In the genomic region with DNA sequence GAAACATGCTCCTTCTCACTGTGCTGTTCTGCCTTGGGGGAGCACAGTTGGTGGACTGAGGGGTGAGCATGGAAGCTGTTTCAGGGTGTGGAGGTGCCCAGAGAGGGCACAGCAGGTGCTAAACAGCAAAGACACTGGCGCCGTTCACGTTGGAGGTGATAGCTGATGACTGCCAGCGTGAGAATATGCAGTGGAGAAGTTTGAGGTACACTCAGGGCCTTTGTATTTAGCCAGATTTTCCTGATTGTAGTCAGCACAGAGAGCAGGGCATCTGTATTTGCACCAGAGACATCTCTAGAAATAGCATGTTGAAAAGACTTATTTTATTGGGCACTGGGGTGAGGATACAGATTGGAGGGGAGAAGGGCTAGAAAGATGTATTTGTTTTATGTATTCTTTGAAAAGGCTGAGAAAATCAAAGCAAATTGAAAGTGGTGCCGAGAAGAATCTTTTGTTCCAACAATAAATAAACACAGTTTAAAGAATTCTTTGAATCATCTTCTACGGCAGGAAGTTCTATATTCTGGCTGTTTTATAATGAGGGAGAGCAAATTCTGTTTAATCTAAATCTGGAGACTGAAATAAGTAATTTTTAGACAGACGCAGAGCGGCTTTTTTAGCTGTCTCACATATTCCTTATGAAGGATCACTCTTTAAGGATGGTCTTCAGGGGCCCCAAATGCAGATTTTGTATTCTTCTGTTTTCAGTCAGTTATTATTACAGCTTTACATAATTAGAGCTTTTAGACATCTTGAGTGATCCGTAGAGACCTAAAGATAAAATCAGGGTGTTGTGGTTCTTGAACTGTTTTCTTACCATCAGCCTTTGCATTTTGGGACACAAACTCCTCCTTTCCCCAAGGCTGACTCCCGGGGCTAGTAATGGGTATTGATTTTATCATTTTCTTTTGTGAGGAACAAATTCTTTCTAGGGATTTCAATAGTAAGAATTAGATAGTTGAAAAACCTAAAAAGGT, we compare ENCODE assay signal across 16 cellular contexts. TPM values are rescaled to one million over a fixed set of nuclear protein-coding genes. Genes with fewer than 3 reads are reported as not detected.
A peak's percentile ranks its signal among the peaks of the same experiment; 100 is the strongest.
DNase-seq lines count a peak whose midpoint lies in the region; ATAC-seq and TF ChIP-seq lines count a peak whose summit lies in the region.
"Had no signal": no experiment of that assay in that cellular context is flagged by ENCODE, and none has a peak within 500 bp of the region (broad histone marks: within the 10 kb centered on the region; RNA-seq: fewer than 3 reads in every experiment).

No MANE protein-coding gene starts in this region.

- peaks cover 9% of the 10 kb centered on the region for H3K9me3 Mint-ChIP-seq in GM23338
- no peaks in the 10 kb centered on the region for H3K9me3 Mint-ChIP-seq in activated naive CD8-positive, alpha-beta T cell treated with anti-CD3 and anti-CD28 coated beads for 36 hours
- H3K9me3 Mint-ChIP-seq: activated T-helper 2 cell treated with anti-CD3 and anti-CD28 coated beads, Interferon-gamma antibody, Interleukin-2, Interleukin-4, amounts not matched to agents 10 μg/mL and 5 μg/mL and 100 μg/mL, durations not matched to agents 14 hours and 24 hours and 36 hours had no signal

- H3K9ac ChIP-seq in adipocyte (ENCODE audit: low read length): no peak overlapping the region

- peaks cover 10% of the 10 kb centered on the region for H3K27me3 Mint-ChIP-seq in GM23338 (ENCODE audit: insufficient read depth, low read depth, poor library complexity)
- peaks cover 64% of the 10 kb centered on the region for H3K27me3 Mint-ChIP-seq in activated naive CD8-positive, alpha-beta T cell treated with anti-CD3 and anti-CD28 coated beads for 36 hours
- H3K27me3 Mint-ChIP-seq: memory B cell had no signal

- H3F3A ChIP-seq in GM23338 (replicated peaks; ENCODE audit: low read depth): peaks cover 6% of the 10 kb centered on the region; the same call in 1 of the 2 replicates

- peak overlapping the region; percentile 77 for H3K27ac Mint-ChIP-seq in GM23338
- H3K27ac Mint-ChIP-seq in activated naive CD8-positive, alpha-beta T cell treated with anti-CD3 and anti-CD28 coated beads for 36 hours: no peak overlapping the region
- H3K27ac Mint-ChIP-seq: activated T-helper 2 cell treated with anti-CD3 and anti-CD28 coated beads, Interferon-gamma antibody, Interleukin-2, Interleukin-4, amounts not matched to agents 10 μg/mL and 5 μg/mL and 100 μg/mL, durations not matched to agents 14 hours and 24 hours and 36 hours; CD8-positive, alpha-beta T cell; memory B cell had no signal

- no peak for TF ChIP-seq CTCF in GM23338 (conservative IDR thresholded peaks at IDR 0.05; ENCODE audit: low read depth in 2 of 2)
- TF ChIP-seq CTCF in brain microvascular endothelial cell (IDR thresholded peaks at IDR 0.05; ENCODE audit: low read depth, low read length, missing control alignments): no peak

- H3K4me3 Mint-ChIP-seq in GM23338: no peak overlapping the region
- no peak overlapping the region for H3K4me3 Mint-ChIP-seq in activated naive CD8-positive, alpha-beta T cell treated with anti-CD3 and anti-CD28 coated beads for 36 hours
- H3K4me3 Mint-ChIP-seq: CD8-positive, alpha-beta T cell; memory B cell had no signal

- H2AFZ ChIP-seq in GM23338: no peak overlapping the region

- H3K36me3 ChIP-seq in GM23338 (ENCODE audit: insufficient read depth): peaks cover 58% of the 10 kb centered on the region
- peaks cover 43% of the 10 kb centered on the region for H3K36me3 ChIP-seq in adipocyte (ENCODE audit: control insufficient read depth, insufficient read depth, low read length, severe bottlenecking)
- H3K36me3 ChIP-seq in brain microvascular endothelial cell (replicated peaks): peaks cover 28% of the 10 kb centered on the region
- H3K36me3 ChIP-seq: ovary had no signal

- no peaks in the 10 kb centered on the region for H3K9me2 ChIP-seq in GM23338 (ENCODE audit: insufficient read depth)

- H3K79me2 ChIP-seq in GM23338 (replicated peaks; ENCODE audit: insufficient read depth): peaks cover 100% of the 10 kb centered on the region

- peaks cover 42% of the 10 kb centered on the region for H3K4me1 ChIP-seq in GM23338 (ENCODE audit: insufficient read depth)
- H3K4me1 ChIP-seq in adipocyte (ENCODE audit: control insufficient read depth, insufficient read depth, low read length): peaks cover 3% of the 10 kb centered on the region

- H3K4me1 Mint-ChIP-seq in GM23338: peaks cover 69% of the 10 kb centered on the region
- H3K4me1 Mint-ChIP-seq in activated naive CD8-positive, alpha-beta T cell treated with anti-CD3 and anti-CD28 coated beads for 36 hours: no peaks in the 10 kb centered on the region

- in situ Hi-C loops in brain microvascular endothelial cell (cut with HindIII; ENCODE audit: low pct_ligation_motif_present, low sequenced_read_pairs): no loop called here

- DNase-seq in GM23338 (ENCODE audit: low spot score): no peak
- peak; percentile 77 for DNase-seq in adipocyte (ENCODE audit: low read depth)
- peak; percentile 55 for DNase-seq in superior temporal gyrus (ENCODE audit: extremely low spot score)
- no peak for DNase-seq in HPDE6-E6E7 (ENCODE audit: extremely low spot score)
- no peak for DNase-seq in brain microvascular endothelial cell
- DNase-seq in activated naive CD8-positive, alpha-beta T cell treated with anti-CD3 and anti-CD28 coated beads for 36 hours: no peak
- DNase-seq: CD8-positive, alpha-beta T cell; GF-D8; HCEC 1CT; NCI-H1092 treated with DMSO at 0.1 percent for 48 hours; NCI-H446 treated with DMSO at 0.1 percent for 48 hours; ovary had no signal

- H3K36me3 Mint-ChIP-seq in GM23338 (ENCODE audit: low read depth): peaks cover 100% of the 10 kb centered on the region
- peaks cover 2% of the 10 kb centered on the region for H3K36me3 Mint-ChIP-seq in activated naive CD8-positive, alpha-beta T cell treated with anti-CD3 and anti-CD28 coated beads for 36 hours
- H3K36me3 Mint-ChIP-seq: CD8-positive, alpha-beta T cell had no signal

- H3K27me3 ChIP-seq in GM23338 (ENCODE audit: insufficient read depth) (no peaks in the 10 kb centered on the region), adipocyte (replicated peaks; ENCODE audit: control insufficient read depth, insufficient read depth, low read length) (no peaks in the 10 kb centered on the region), layer of hippocampus (ENCODE audit: control insufficient read depth, insufficient read depth, low read length) (no peaks in the 10 kb centered on the region), brain microvascular endothelial cell (replicated peaks) (no peaks in the 10 kb centered on the region)
- H3K27me3 ChIP-seq: ovary had no signal

- H3K4me3 ChIP-seq in GM23338 (no peak overlapping the region), adipocyte (ENCODE audit: low read length) (no peak overlapping the region), brain microvascular endothelial cell (ENCODE audit: low read depth, low read length) (no peak overlapping the region)
- H3K4me3 ChIP-seq: ovary had no signal

- H3K27ac ChIP-seq in GM23338 (ENCODE audit: low read depth) (peak overlapping the region; percentile 67), layer of hippocampus (ENCODE audit: low read depth, low read length) (peak overlapping the region; percentile 4), brain microvascular endothelial cell (no peak overlapping the region)
- H3K27ac ChIP-seq: epithelial cell of prostate had no signal

- no peak for ATAC-seq in GM23338
- ATAC-seq: CD8-positive, alpha-beta T cell had no signal

- H3K9me3 ChIP-seq in adipocyte (ENCODE audit: control insufficient read depth, low read length): no peaks in the 10 kb centered on the region
- H3K9me3 ChIP-seq: ovary had no signal

- no peak overlapping the region for H3K4me2 ChIP-seq in GM23338

- peaks cover 36% of the 10 kb centered on the region for H4K20me1 ChIP-seq in GM23338 (replicated peaks; ENCODE audit: insufficient read depth)

TF ChIP-seq in GM23338, 12 proteins besides CTCF, POLR2A, EP300 and RAD21 (continues in another document):
- no peak for TF ChIP-seq POLR2AphosphoS5 (IDR thresholded peaks at IDR 0.05; ENCODE audit: low read depth)
- no peak for TF ChIP-seq STAT1 (IDR thresholded peaks at IDR 0.05; ENCODE audit: unreplicated experiment)
- TF ChIP-seq, protein P1, sequence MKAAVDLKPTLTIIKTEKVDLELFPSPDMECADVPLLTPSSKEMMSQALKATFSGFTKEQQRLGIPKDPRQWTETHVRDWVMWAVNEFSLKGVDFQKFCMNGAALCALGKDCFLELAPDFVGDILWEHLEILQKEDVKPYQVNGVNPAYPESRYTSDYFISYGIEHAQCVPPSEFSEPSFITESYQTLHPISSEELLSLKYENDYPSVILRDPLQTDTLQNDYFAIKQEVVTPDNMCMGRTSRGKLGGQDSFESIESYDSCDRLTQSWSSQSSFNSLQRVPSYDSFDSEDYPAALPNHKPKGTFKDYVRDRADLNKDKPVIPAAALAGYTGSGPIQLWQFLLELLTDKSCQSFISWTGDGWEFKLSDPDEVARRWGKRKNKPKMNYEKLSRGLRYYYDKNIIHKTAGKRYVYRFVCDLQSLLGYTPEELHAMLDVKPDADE (IDR thresholded peaks at IDR 0.05): no peak
- no peak for TF ChIP-seq EZH2phosphoT487 (IDR thresholded peaks at IDR 0.05; ENCODE audit: unreplicated experiment)
- no peak for TF ChIP-seq ZNF331 (CRISPR knock-in tag; IDR thresholded peaks at IDR 0.05; ENCODE audit: low read depth)
- TF ChIP-seq CREB1 (CRISPR knock-in tag; IDR thresholded peaks at IDR 0.05; ENCODE audit: low read depth): no peak

RNA-seq across cellular contexts. Expression of gene ZNF532, which starts 7.1 kb away (rescaled TPM):
- 216 and 225 TPM in 2 replicates for total RNA-seq in GM23338 (2014; rRNA removed; shearing (Covaris generic))
- polyA plus RNA-seq in GM23338 (2016; fragmentation: Nextera tagmentation; extraction: Ambion mirVana): 49.8 and 51.5 TPM in 2 replicates
- total RNA-seq in activated naive CD8-positive, alpha-beta T cell treated with anti-CD3 and anti-CD28 coated beads for 36 hours: 1 to 10 TPM; 1.2 to 1.5 TPM

Comparison
In these comparisons a context has a peak if more than half of its experiments do, and no peak if none do; other contexts are left out.
1. DNase-seq: peak in adipocyte (single experiment) and superior temporal gyrus (single experiment); none in GM23338 (single experiment), HPDE6-E6E7 (single experiment), brain microvascular endothelial cell (single experiment) and activated naive CD8-positive, alpha-beta T cell treated with anti-CD3 and anti-CD28 coated beads for 36 hours (single experiment).
2. RNA of gene ZNF532, which starts 7.1 kb away (total RNA-seq): 216 to 225 TPM in GM23338; 1.2 to 1.5 TPM in activated naive CD8-positive, alpha-beta T cell treated with anti-CD3 and anti-CD28 coated beads for 36 hours; every median in the first group is over 10 times any median in the second.